ENCODE assay signal across 8 cellular contexts in the genomic region with DNA sequence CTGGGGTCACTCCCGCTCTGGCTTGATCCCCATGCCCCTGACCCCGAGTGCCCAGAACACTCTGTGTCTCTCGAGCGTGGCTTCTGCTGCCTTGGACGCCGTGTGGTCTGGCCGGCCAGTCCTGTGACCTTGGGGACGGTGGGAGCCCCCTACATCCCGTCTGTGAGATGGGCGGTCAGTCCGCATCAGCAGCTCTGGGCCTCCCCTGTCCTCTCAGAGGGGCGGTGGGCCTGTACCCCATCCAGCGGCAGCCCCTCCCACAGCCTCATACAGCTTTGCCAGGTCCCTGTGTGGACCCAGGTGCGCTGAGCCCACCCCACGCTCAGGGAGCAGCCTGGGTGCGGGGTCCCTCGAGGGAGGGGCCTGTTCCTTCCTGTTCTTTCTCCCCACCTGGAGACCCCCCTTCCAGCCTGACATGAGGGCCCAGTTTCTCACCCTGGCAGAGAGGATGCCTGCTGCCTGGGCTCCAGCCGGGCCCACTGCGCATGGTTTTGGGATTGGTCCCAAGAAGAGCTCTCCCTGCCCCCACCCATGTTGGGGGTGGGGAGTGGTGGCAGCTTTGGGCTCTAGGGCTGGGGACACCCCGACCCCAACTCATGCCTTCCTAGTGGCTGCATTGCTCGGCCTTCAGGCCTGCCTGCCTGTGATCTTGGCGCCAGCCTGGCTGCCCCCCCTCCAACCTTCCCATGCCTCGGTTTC. TPM values are rescaled to one million over a fixed set of nuclear protein-coding genes. Genes with fewer than 3 reads are reported as not detected.
A peak's percentile ranks its signal among the peaks of the same experiment; 100 is the strongest.
DNase-seq lines count a peak whose midpoint lies in the region; ATAC-seq and TF ChIP-seq lines count a peak whose summit lies in the region.

No MANE protein-coding gene starts in this region.

- no peak overlapping the region for H3K27ac ChIP-seq in mesendoderm (ENCODE audit: low read depth, low read length)

- H2AK5ac ChIP-seq in mesendoderm (ENCODE audit: low read length), result no peak overlapping the region

- no peaks in the 10 kb centered on the region for H3K36me3 ChIP-seq in mesendoderm (ENCODE audit: control insufficient read depth, insufficient read depth, low read length)

- peak overlapping the region; percentile 94 for H3K56ac ChIP-seq in mesendoderm (ENCODE audit: low read length)

- peaks cover 14% of the 10 kb centered on the region for H3K79me1 ChIP-seq in mesendoderm (ENCODE audit: low read length)

- H3K27me3 ChIP-seq in mesendoderm (ENCODE audit: insufficient read depth, low read length, poor library complexity), result no peaks in the 10 kb centered on the region

- H3K4ac ChIP-seq in mesendoderm (ENCODE audit: low read depth, low read length), result no peak overlapping the region

- H3K27me3 Mint-ChIP-seq in stimulated activated naive CD8-positive, alpha-beta T cell treated with anti-CD3 and anti-CD28 coated beads, Interleukin-15, Interleukin-2, amounts not matched to agents 100 ng/mL and 50 ng/mL, for 24 hours, result no peaks in the 10 kb centered on the region

- peak overlapping the region; percentile 90 for H3K4me3 Mint-ChIP-seq in stimulated activated naive CD8-positive, alpha-beta T cell treated with anti-CD3 and anti-CD28 coated beads, Interleukin-15, Interleukin-2, amounts not matched to agents 100 ng/mL and 50 ng/mL, for 24 hours

- peaks cover 54% of the 10 kb centered on the region for H3K79me2 ChIP-seq in mesendoderm (ENCODE audit: control insufficient read depth, insufficient read depth, low read length)

- peak overlapping the region; percentile 76 to 85 for H3K4me3 ChIP-seq in cardiac fibroblast (replicated peaks in 1 of 2; ENCODE audit: low read depth in 2 of 2, low read length in 2 of 2)
- peak overlapping the region; percentile 88 for H3K4me3 ChIP-seq in mesendoderm (ENCODE audit: low read length)

- H3K36me3 Mint-ChIP-seq in stimulated activated naive CD8-positive, alpha-beta T cell treated with anti-CD3 and anti-CD28 coated beads, Interleukin-15, Interleukin-2, amounts not matched to agents 100 ng/mL and 50 ng/mL, for 24 hours (ENCODE audit: low read depth), result peaks cover 28% of the 10 kb centered on the region

- H3K9ac ChIP-seq in mesendoderm (ENCODE audit: low read length), result peak overlapping the region; percentile 98

- peak overlapping the region; percentile 94 for H3K27ac Mint-ChIP-seq in stimulated activated naive CD8-positive, alpha-beta T cell treated with anti-CD3 and anti-CD28 coated beads, Interleukin-15, Interleukin-2, amounts not matched to agents 100 ng/mL and 50 ng/mL, for 24 hours

- peak overlapping the region; percentile 94 for H3K23ac ChIP-seq in mesendoderm (ENCODE audit: low read length)

- no peak for DNase-seq in stimulated activated naive CD8-positive, alpha-beta T cell treated with anti-CD3 and anti-CD28 coated beads, Interleukin-15, Interleukin-2, amounts not matched to agents 100 U/mL and 50 U/mL, for 24 hours
- DNase-seq in cardiac fibroblast (ENCODE audit: low read depth in 2 of 2) (no peak), mesendoderm (no peak), ureter (ENCODE audit: low spot score) (no peak)

- H3K9me3 Mint-ChIP-seq in stimulated activated naive CD8-positive, alpha-beta T cell treated with anti-CD3 and anti-CD28 coated beads, Interleukin-15, Interleukin-2, amounts not matched to agents 100 ng/mL and 50 ng/mL, for 24 hours, result no peaks in the 10 kb centered on the region

- peak overlapping the region; percentile 98 for H3K4me2 ChIP-seq in mesendoderm (ENCODE audit: low read length)

- TF ChIP-seq CTCF in cardiac fibroblast (IDR thresholded peaks at IDR 0.05; ENCODE audit: low read depth, low read length), result no peak

- WGBS in mesendoderm (ENCODE audit: extremely low coverage, insufficient coverage, low lambda C conversion rate), result no CpG with 5 or more reads among the region's 23 CpGs

- H2BK120ac ChIP-seq in mesendoderm (ENCODE audit: low read depth, low read length), result no peak overlapping the region

- H4K5ac ChIP-seq in mesendoderm (ENCODE audit: low read length), result no peak overlapping the region

- no peak overlapping the region for H2BK15ac ChIP-seq in mesendoderm (replicated peaks; ENCODE audit: low read depth)

- H3K4me1 Mint-ChIP-seq in stimulated activated naive CD8-positive, alpha-beta T cell treated with anti-CD3 and anti-CD28 coated beads, Interleukin-15, Interleukin-2, amounts not matched to agents 100 ng/mL and 50 ng/mL, for 24 hours (ENCODE audit: low read depth), result peaks cover 22% of the 10 kb centered on the region

- peaks cover 4% of the 10 kb centered on the region for H3K4me1 ChIP-seq in mesendoderm (ENCODE audit: control insufficient read depth, low read depth, low read length)

- no peak overlapping the region for H3K18ac ChIP-seq in mesendoderm (ENCODE audit: low read length)

- ATAC-seq in stimulated activated naive CD8-positive, alpha-beta T cell treated with anti-CD3 and anti-CD28 coated beads, Interleukin-15, Interleukin-2, amounts not matched to agents 100 U/mL and 50 U/mL, for 24 hours, result no peak
- ATAC-seq in HG03108 (IDR thresholded peaks at IDR 0.05; ENCODE audit: unreplicated experiment) (no peak), HG02763 (IDR thresholded peaks at IDR 0.05; ENCODE audit: unreplicated experiment) (no peak), GM18870 (IDR thresholded peaks at IDR 0.05; ENCODE audit: unreplicated experiment) (no peak)

- no peak overlapping the region for H2BK5ac ChIP-seq in mesendoderm (ENCODE audit: low read length)

- H4K8ac ChIP-seq in mesendoderm (ENCODE audit: low read depth, low read length), result no peak overlapping the region

RNA-seq across cellular contexts. Expression of gene MTA1, which starts 1.5 kb away (rescaled TPM):
- 125 TPM for polyA plus RNA-seq in mesendoderm (2013, experiment 1 of 2)
- 136 TPM for polyA plus RNA-seq in mesendoderm (2013, experiment 2 of 2)
- 169 TPM for total RNA-seq in ureter

RNA-seq across cellular contexts. Expression of gene TEX22, which starts 22.8 kb away (rescaled TPM):
- polyA plus RNA-seq in mesendoderm (2013, experiment 1 of 2), result 0.04 TPM
- polyA plus RNA-seq in mesendoderm (2013, experiment 2 of 2), result 0.04 TPM
- total RNA-seq in ureter, result 6.2 TPM

RNA-seq across cellular contexts. Expression of gene CRIP2, which starts 53.5 kb away (rescaled TPM):
- 8.3 TPM for polyA plus RNA-seq in mesendoderm (2013, experiment 1 of 2)
- 7.8 TPM for polyA plus RNA-seq in mesendoderm (2013, experiment 2 of 2)
- total RNA-seq in ureter, result 186 TPM
